24 cellular contexts compared by ENCODE assay signal in genomic region chr22:49956914-49957825, GRCh38. TPM values are rescaled to one million over a fixed set of nuclear protein-coding genes. Genes with fewer than 3 reads are reported as not detected.
A peak's percentile ranks its signal among the peaks of the same experiment; 100 is the strongest.
DNase-seq lines count a peak whose midpoint lies in the region; ATAC-seq lines count a peak whose summit lies in the region.
"Had no signal": no experiment of that assay in that cellular context is flagged by ENCODE, and none has a peak within 500 bp of the region (broad histone marks: within the 10 kb centered on the region; RNA-seq: fewer than 3 reads in every experiment).

No MANE protein-coding gene starts in this region.

- intact Hi-C loops in activated CD4-positive, alpha-beta memory T cell treated with anti-CD3 and anti-CD28 coated beads for 36 hours (cut with micrococcal nuclease): no loop called here
- intact Hi-C loops in dendritic cell treated with granulocyte-macrophage colony-stimulating factor and Interleukin-4, amounts not matched to agents 40 ng/mL and 50 ng/mL, for 4 days (cut with micrococcal nuclease): no loop called here

- WGBS in mesenchymal stem cell: 95% methylated on average over 18 of the region's 20 CpGs

- POLR2A ChIA-PET in activated CD4-positive, alpha-beta memory T cell treated with anti-CD3 and anti-CD28 coated beads for 36 hours (lab: Charles Lee): no interaction called here
- POLR2A ChIA-PET in activated CD4-positive, alpha-beta memory T cell treated with anti-CD3 and anti-CD28 coated beads, Interleukin-2, amount 10 ng/mL, durations not matched to agents 7 days and 5 days (lab: Charles Lee): interaction anchor here (1.7 kb wide), 1 partner anchor 21 kb away, joined by 5 read pairs; no protein-coding TSS in a partner anchor
- POLR2A ChIA-PET in T-cell (lab: Charles Lee): no interaction called here

- no peak overlapping the region for H3K4me2 ChIP-seq in mesenchymal stem cell (ENCODE audit: low read length, poor library complexity, severe bottlenecking)

- H2AFZ ChIP-seq in mesenchymal stem cell (ENCODE audit: low read depth, low read length): no peak overlapping the region

- H3K27ac Mint-ChIP-seq in activated CD4-positive, alpha-beta memory T cell treated with anti-CD3 and anti-CD28 coated beads for 36 hours: peak overlapping the region; percentile 13
- H3K27ac Mint-ChIP-seq in activated CD4-positive, alpha-beta memory T cell treated with anti-CD3 and anti-CD28 coated beads, Interleukin-2, amount 10 ng/mL, durations not matched to agents 7 days and 5 days: no peak overlapping the region
- H3K27ac Mint-ChIP-seq in dendritic cell treated with granulocyte-macrophage colony-stimulating factor and Interleukin-4, amounts not matched to agents 40 ng/mL and 50 ng/mL, for 4 days: peak overlapping the region; percentile 86
- H3K27ac Mint-ChIP-seq in stimulated activated naive B cell treated with anti-CD40 and anti-IgM and Interleukin-4, amounts not matched to agents 10 μg/mL and 1 μg/mL and 100 μg/mL, for 72 hours: peak overlapping the region; percentile 17
- H3K27ac Mint-ChIP-seq in T-cell: peak overlapping the region in 1 of 2 donors; percentile 4
- peak overlapping the region in 2 of 6 donors; percentile 9 to 49 for H3K27ac Mint-ChIP-seq in immature natural killer cell

- no peak overlapping the region for H2BK120ac ChIP-seq in mesenchymal stem cell (ENCODE audit: low read depth, low read length)

- no peak for DNase-seq in activated CD4-positive, alpha-beta memory T cell treated with anti-CD3 and anti-CD28 coated beads for 36 hours
- DNase-seq in activated CD4-positive, alpha-beta memory T cell treated with anti-CD3 and anti-CD28 coated beads, Interleukin-2, amount 10 ng/mL, durations not matched to agents 7 days and 5 days: no peak
- no peak for DNase-seq in mesenchymal stem cell
- DNase-seq in stimulated activated naive B cell treated with anti-CD40 and anti-IgM and Interleukin-4, amounts not matched to agents 10 μg/mL and 1 μg/mL and 100 μg/mL, for 72 hours: no peak
- no peak for DNase-seq in T-cell
- DNase-seq in immature natural killer cell: no peak
- DNase-seq: activated CD4-positive, alpha-beta T cell treated with anti-CD3 and anti-CD28 coated beads for 1 hour; activated gamma-delta T cell; NCI-H1417 treated with DMSO at 0.1 percent for 48 hours; NCI-H2171; NCI-H748 treated with DMSO at 0.1 percent for 48 hours; stimulated activated CD8-positive, alpha-beta memory T cell treated with anti-CD3 and anti-CD28 coated beads, Interleukin-4, amount 100 ng/mL, for 48 hours; T-helper 9 cell; testis had no signal

- peaks cover 8% of the 10 kb centered on the region for H3K4me1 Mint-ChIP-seq in activated CD4-positive, alpha-beta memory T cell treated with anti-CD3 and anti-CD28 coated beads for 36 hours (ENCODE audit: low read depth)
- peaks cover 13% of the 10 kb centered on the region for H3K4me1 Mint-ChIP-seq in activated CD4-positive, alpha-beta memory T cell treated with anti-CD3 and anti-CD28 coated beads, Interleukin-2, amount 10 ng/mL, durations not matched to agents 7 days and 5 days
- H3K4me1 Mint-ChIP-seq in dendritic cell treated with granulocyte-macrophage colony-stimulating factor and Interleukin-4, amounts not matched to agents 40 ng/mL and 50 ng/mL, for 4 days (ENCODE audit: low read depth): peaks cover 74% of the 10 kb centered on the region
- H3K4me1 Mint-ChIP-seq in stimulated activated naive B cell treated with anti-CD40 and anti-IgM and Interleukin-4, amounts not matched to agents 10 μg/mL and 1 μg/mL and 100 μg/mL, for 72 hours: peaks cover 22 to 50% of the 10 kb centered on the region in 2 donors
- H3K4me1 Mint-ChIP-seq in T-cell (peaks cover 0 to 13% (median 4%) of the 10 kb centered on the region in 3 donors), immature natural killer cell (peaks cover 0 to 5% of the 10 kb centered on the region in 2 donors)

- H2BK15ac ChIP-seq in mesenchymal stem cell (ENCODE audit: low read depth, poor library complexity, severe bottlenecking): no peak overlapping the region

- no peak overlapping the region for H3K14ac ChIP-seq in mesenchymal stem cell (ENCODE audit: low read length in 2 of 2)

- H3K9ac ChIP-seq in mesenchymal stem cell (ENCODE audit: low read length): no peak overlapping the region

- H4K91ac ChIP-seq in mesenchymal stem cell (ENCODE audit: low read length): peak overlapping the region; percentile 31

- no peaks in the 10 kb centered on the region for H3K27me3 Mint-ChIP-seq in activated CD4-positive, alpha-beta memory T cell treated with anti-CD3 and anti-CD28 coated beads for 36 hours
- no peaks in the 10 kb centered on the region for H3K27me3 Mint-ChIP-seq in activated CD4-positive, alpha-beta memory T cell treated with anti-CD3 and anti-CD28 coated beads, Interleukin-2, amount 10 ng/mL, durations not matched to agents 7 days and 5 days
- no peaks in the 10 kb centered on the region for H3K27me3 Mint-ChIP-seq in dendritic cell treated with granulocyte-macrophage colony-stimulating factor and Interleukin-4, amounts not matched to agents 40 ng/mL and 50 ng/mL, for 4 days
- H3K27me3 Mint-ChIP-seq in stimulated activated naive B cell treated with anti-CD40 and anti-IgM and Interleukin-4, amounts not matched to agents 10 μg/mL and 1 μg/mL and 100 μg/mL, for 72 hours: no peaks in the 10 kb centered on the region
- H3K27me3 Mint-ChIP-seq in T-cell: no peaks in the 10 kb centered on the region
- peaks cover 7 to 13% (median 11%) of the 10 kb centered on the region in 3 donors for H3K27me3 Mint-ChIP-seq in immature natural killer cell (ENCODE audit: low read depth in 3 of 3)

- peaks cover 0 to 6% of the 10 kb centered on the region in 2 experiments for H3K36me3 ChIP-seq in mesenchymal stem cell (ENCODE audit: control insufficient read depth in 1 of 2, insufficient read depth in 2 of 2, low read depth in 1 of 2, low read length in 2 of 2)

- CTCF ChIA-PET in activated CD4-positive, alpha-beta memory T cell treated with anti-CD3 and anti-CD28 coated beads for 36 hours (lab: Charles Lee): no interaction called here
- CTCF ChIA-PET in activated CD4-positive, alpha-beta memory T cell treated with anti-CD3 and anti-CD28 coated beads, Interleukin-2, amount 10 ng/mL, durations not matched to agents 7 days and 5 days (lab: Charles Lee): no interaction called here
- CTCF ChIA-PET in T-cell (lab: Charles Lee): no interaction called here

- no peak overlapping the region for H3K18ac ChIP-seq in mesenchymal stem cell (ENCODE audit: low read depth in 1 of 2, low read length in 2 of 2)

- H3K4me3 Mint-ChIP-seq in activated CD4-positive, alpha-beta memory T cell treated with anti-CD3 and anti-CD28 coated beads for 36 hours: no peak overlapping the region
- no peak overlapping the region for H3K4me3 Mint-ChIP-seq in activated CD4-positive, alpha-beta memory T cell treated with anti-CD3 and anti-CD28 coated beads, Interleukin-2, amount 10 ng/mL, durations not matched to agents 7 days and 5 days
- no peak overlapping the region for H3K4me3 Mint-ChIP-seq in dendritic cell treated with granulocyte-macrophage colony-stimulating factor and Interleukin-4, amounts not matched to agents 40 ng/mL and 50 ng/mL, for 4 days
- no peak overlapping the region for H3K4me3 Mint-ChIP-seq in stimulated activated naive B cell treated with anti-CD40 and anti-IgM and Interleukin-4, amounts not matched to agents 10 μg/mL and 1 μg/mL and 100 μg/mL, for 72 hours
- H3K4me3 Mint-ChIP-seq in T-cell (no peak overlapping the region), immature natural killer cell (no peak overlapping the region)

- no peak overlapping the region for H3K4me3 ChIP-seq in mesenchymal stem cell (ENCODE audit: insufficient read depth in 1 of 2, low read depth in 1 of 2, low read length in 2 of 2)
- H3K4me3 ChIP-seq: body of pancreas, coronary artery, GM12878, SJSA1, testis had no signal

- H3K36me3 Mint-ChIP-seq in activated CD4-positive, alpha-beta memory T cell treated with anti-CD3 and anti-CD28 coated beads for 36 hours: peaks cover 8% of the 10 kb centered on the region
- H3K36me3 Mint-ChIP-seq in activated CD4-positive, alpha-beta memory T cell treated with anti-CD3 and anti-CD28 coated beads, Interleukin-2, amount 10 ng/mL, durations not matched to agents 7 days and 5 days (ENCODE audit: low read depth): peaks cover 6% of the 10 kb centered on the region
- H3K36me3 Mint-ChIP-seq in dendritic cell treated with granulocyte-macrophage colony-stimulating factor and Interleukin-4, amounts not matched to agents 40 ng/mL and 50 ng/mL, for 4 days (ENCODE audit: low read depth): peaks cover 14% of the 10 kb centered on the region
- peaks cover 6 to 13% of the 10 kb centered on the region in 2 donors for H3K36me3 Mint-ChIP-seq in stimulated activated naive B cell treated with anti-CD40 and anti-IgM and Interleukin-4, amounts not matched to agents 10 μg/mL and 1 μg/mL and 100 μg/mL, for 72 hours
- no peaks in the 10 kb centered on the region for H3K36me3 Mint-ChIP-seq in T-cell
- H3K36me3 Mint-ChIP-seq in immature natural killer cell: no peaks in the 10 kb centered on the region

- H3K27me3 ChIP-seq in mesenchymal stem cell (ENCODE audit: control insufficient read depth in 1 of 2, insufficient read depth in 1 of 2, low read length in 2 of 2): no peaks in the 10 kb centered on the region
- H3K27me3 ChIP-seq: body of pancreas, SJSA1, testis had no signal

- H2BK12ac ChIP-seq in mesenchymal stem cell (ENCODE audit: low read length in 2 of 2): peak overlapping the region in 1 of 2 experiments; percentile 16

- no peak overlapping the region for H2AK5ac ChIP-seq in mesenchymal stem cell (ENCODE audit: low read length, severe bottlenecking)

- H3K9me3 Mint-ChIP-seq in activated CD4-positive, alpha-beta memory T cell treated with anti-CD3 and anti-CD28 coated beads for 36 hours: no peaks in the 10 kb centered on the region
- no peaks in the 10 kb centered on the region for H3K9me3 Mint-ChIP-seq in activated CD4-positive, alpha-beta memory T cell treated with anti-CD3 and anti-CD28 coated beads, Interleukin-2, amount 10 ng/mL, durations not matched to agents 7 days and 5 days
- no peaks in the 10 kb centered on the region for H3K9me3 Mint-ChIP-seq in dendritic cell treated with granulocyte-macrophage colony-stimulating factor and Interleukin-4, amounts not matched to agents 40 ng/mL and 50 ng/mL, for 4 days
- no peaks in the 10 kb centered on the region for H3K9me3 Mint-ChIP-seq in stimulated activated naive B cell treated with anti-CD40 and anti-IgM and Interleukin-4, amounts not matched to agents 10 μg/mL and 1 μg/mL and 100 μg/mL, for 72 hours
- H3K9me3 Mint-ChIP-seq in T-cell: no peaks in the 10 kb centered on the region
- no peaks in the 10 kb centered on the region for H3K9me3 Mint-ChIP-seq in immature natural killer cell

- no peak overlapping the region for H3K23ac ChIP-seq in mesenchymal stem cell (ENCODE audit: low read length in 2 of 2)

- no peaks in the 10 kb centered on the region for H3K9me3 ChIP-seq in mesenchymal stem cell (ENCODE audit: control insufficient read depth, low read length)
- H3K9me3 ChIP-seq: body of pancreas, SJSA1, testis had no signal

- no peak overlapping the region for H3K27ac ChIP-seq in mesenchymal stem cell (ENCODE audit: low read length, poor library complexity, severe bottlenecking)
- H3K27ac ChIP-seq: coronary artery, SJSA1, testis had no signal

- H3K79me1 ChIP-seq in mesenchymal stem cell (replicated peaks; ENCODE audit: low read length, poor library complexity, severe bottlenecking): peaks cover 2% of the 10 kb centered on the region

- no peak overlapping the region for H4K8ac ChIP-seq in mesenchymal stem cell (ENCODE audit: low read length)

- no peak overlapping the region for H3K4ac ChIP-seq in mesenchymal stem cell (ENCODE audit: low read depth in 1 of 2, low read length in 2 of 2)

- H3K4me1 ChIP-seq in mesenchymal stem cell (ENCODE audit: control insufficient read depth, insufficient read depth, low read depth, low read length): peaks cover 49% of the 10 kb centered on the region

- ATAC-seq in stimulated activated naive B cell treated with anti-CD40 and anti-IgM and Interleukin-4, amounts not matched to agents 10 μg/mL and 1 μg/mL and 100 μg/mL, for 72 hours (replicated peaks): no peak
- ATAC-seq in T-cell (replicated peaks in 1 of 4) (no peak), HG03025 (IDR thresholded peaks at IDR 0.05; ENCODE audit: low FRiP score, unreplicated experiment) (no peak)
- ATAC-seq: body of pancreas, GM12878 had no signal

- no peak overlapping the region for H2BK5ac ChIP-seq in mesenchymal stem cell (ENCODE audit: low read depth, low read length, poor library complexity, severe bottlenecking)

RNA-seq across cellular contexts. Expression of gene PIM3, which starts 3.4 kb away (rescaled TPM):
- total RNA-seq in activated CD4-positive, alpha-beta memory T cell treated with anti-CD3 and anti-CD28 coated beads for 36 hours: 100 to 1,000 TPM; 222 to 231 TPM
- total RNA-seq in activated CD4-positive, alpha-beta memory T cell treated with anti-CD3 and anti-CD28 coated beads, Interleukin-2, amount 10 ng/mL, durations not matched to agents 7 days and 5 days: 10 to 100 TPM; 60.1 to 62.3 TPM
- 18.5 TPM for polyA plus RNA-seq in mesenchymal stem cell (2013, experiment 1 of 2)
- polyA plus RNA-seq in mesenchymal stem cell (2013, experiment 2 of 2): 17.6 TPM
- 100 to 1,000 TPM in 2 of 5 donors, 10 to 100 TPM in 3; 61.5 to 167 (median 65.0) TPM for total RNA-seq in T-cell
- 10 to 100 TPM; 14.5 to 20.6 (median 15.8) TPM for polyA plus RNA-seq in immature natural killer cell

RNA-seq across cellular contexts. Expression of gene CRELD2, which starts 38.7 kb away (rescaled TPM):
- total RNA-seq in activated CD4-positive, alpha-beta memory T cell treated with anti-CD3 and anti-CD28 coated beads for 36 hours: 10 to 100 TPM; 29.8 to 30.7 TPM
- total RNA-seq in activated CD4-positive, alpha-beta memory T cell treated with anti-CD3 and anti-CD28 coated beads, Interleukin-2, amount 10 ng/mL, durations not matched to agents 7 days and 5 days: 10 to 100 TPM; 50.0 to 51.2 TPM
- 37.9 TPM for polyA plus RNA-seq in mesenchymal stem cell (2013, experiment 1 of 2)
- polyA plus RNA-seq in mesenchymal stem cell (2013, experiment 2 of 2): 35.8 TPM
- total RNA-seq in T-cell: 10 to 100 TPM; 28.2 to 42.7 (median 39.6) TPM
- 10 to 100 TPM; 61.3 to 94.8 (median 76.9) TPM for polyA plus RNA-seq in immature natural killer cell

RNA-seq across cellular contexts. Expression of gene ALG12, which starts 38.9 kb away (rescaled TPM):
- 10 to 100 TPM; 12.4 to 13.8 TPM for total RNA-seq in activated CD4-positive, alpha-beta memory T cell treated with anti-CD3 and anti-CD28 coated beads for 36 hours
- 10 to 100 TPM; 14.7 to 20.6 TPM for total RNA-seq in activated CD4-positive, alpha-beta memory T cell treated with anti-CD3 and anti-CD28 coated beads, Interleukin-2, amount 10 ng/mL, durations not matched to agents 7 days and 5 days
- polyA plus RNA-seq in mesenchymal stem cell (2013, experiment 1 of 2): 20.9 TPM
- 21.2 TPM for polyA plus RNA-seq in mesenchymal stem cell (2013, experiment 2 of 2)
- 10 to 100 TPM; 15.7 to 22.1 (median 15.9) TPM for total RNA-seq in T-cell
- polyA plus RNA-seq in immature natural killer cell: 10 to 100 TPM; 11.7 to 26.6 (median 12.6) TPM

RNA-seq across cellular contexts. Expression of gene IL17REL, which starts 55.4 kb away (rescaled TPM):
- total RNA-seq in activated CD4-positive, alpha-beta memory T cell treated with anti-CD3 and anti-CD28 coated beads for 36 hours: 1 to 10 TPM in 1 of 2 experiments, under 1 TPM in 1; 0.73 to 1.1 TPM
- not detected for total RNA-seq in activated CD4-positive, alpha-beta memory T cell treated with anti-CD3 and anti-CD28 coated beads, Interleukin-2, amount 10 ng/mL, durations not matched to agents 7 days and 5 days
- polyA plus RNA-seq in mesenchymal stem cell (2013, experiment 1 of 2): 0.06 TPM
- polyA plus RNA-seq in mesenchymal stem cell (2013, experiment 2 of 2): 0.08 TPM
- under 1 TPM in 1 of 5 donors, not detected in 4; 0.10 TPM for total RNA-seq in T-cell
- not detected for polyA plus RNA-seq in immature natural killer cell
- total RNA-seq: A172, body of pancreas, fibroblast of villous mesenchyme, GM12878, LHCN-M2, SJSA1 had no signal
- polyA plus RNA-seq: BJ had no signal
